Comparison of ENCODE assay signal across 8 cellular contexts in genomic region chr14:24094839-24095195, GRCh38. TPM values are rescaled to one million over a fixed set of nuclear protein-coding genes. Genes with fewer than 3 reads are reported as not detected.
DNase-seq lines count a peak whose midpoint lies in the region; ATAC-seq, FAIRE-seq and TF ChIP-seq lines count a peak whose summit lies in the region.

No MANE protein-coding gene starts in this region.

- peak overlapping the region; percentile 85 for H2AFZ ChIP-seq in DND-41 (ENCODE audit: low read depth, low read length)

- H3K4me2 ChIP-seq in DND-41 (ENCODE audit: insufficient read depth, low read length), result peak overlapping the region; percentile 77

- H3K36me3 Mint-ChIP-seq in mesothelial cell of epicardium, result no peaks in the 10 kb centered on the region

- H3K27me3 ChIP-seq in DND-41 (ENCODE audit: insufficient read depth, low read length, poor library complexity) (no peaks in the 10 kb centered on the region), MG63 (no peaks in the 10 kb centered on the region), bronchial epithelial cell (ENCODE audit: control insufficient read depth, insufficient read depth, low read length) (no peaks in the 10 kb centered on the region)

- H3K27ac ChIP-seq in DND-41 (ENCODE audit: low read length), result peak overlapping the region; percentile 94

- H3K36me3 ChIP-seq in DND-41 (ENCODE audit: insufficient read depth, low read length), result peaks cover 28% of the 10 kb centered on the region
- no peaks in the 10 kb centered on the region; the same call in 1 of the 2 replicates for H3K36me3 ChIP-seq in MG63
- H3K36me3 ChIP-seq in bronchial epithelial cell (ENCODE audit: control insufficient read depth, insufficient read depth, low read length), result peaks cover 34% of the 10 kb centered on the region

- H3K79me2 ChIP-seq in DND-41 (ENCODE audit: insufficient read depth, low read length), result peaks cover 22% of the 10 kb centered on the region

- no peak for TF ChIP-seq CTCF in DND-41 (IDR thresholded peaks at IDR 0.05; ENCODE audit: borderline replicate concordance, extremely low read depth, low read length, poor library complexity, severe bottlenecking)
- no peak for TF ChIP-seq CTCF in bronchial epithelial cell (IDR thresholded peaks at IDR 0.05; ENCODE audit: insufficient read depth, low read length, severe bottlenecking)
- no peak for TF ChIP-seq CTCF in mesothelial cell of epicardium (IDR thresholded peaks at IDR 0.05; ENCODE audit: unreplicated experiment)
- no peak for TF ChIP-seq CTCF in GM10248 (IDR thresholded peaks at IDR 0.05; ENCODE audit: control extremely low read depth, extremely low read depth, low read depth, missing control alignments)

- no peaks in the 10 kb centered on the region for H3K9me3 Mint-ChIP-seq in mesothelial cell of epicardium

- CTCF ChIA-PET in GM10248 (lab: Yijun Ruan, JAX), result interaction anchor here (0.8 to 13.9 kb wide), 11 partner anchors 10 to 337 kb away, joined by 3 to 246 read pairs (median 3); partner anchors contain the start of genes CARMIL3, DCAF11, EMC9 and MDP1

- H3K4me1 ChIP-seq in DND-41 (ENCODE audit: insufficient read depth, low read length), result peaks cover 30% of the 10 kb centered on the region

- peak overlapping the region; percentile 95 for H3K9ac ChIP-seq in DND-41 (ENCODE audit: low read depth, low read length)

- H3K9me3 ChIP-seq in DND-41 (ENCODE audit: insufficient read depth, low read length, severe bottlenecking) (no peaks in the 10 kb centered on the region), MG63 (no peaks in the 10 kb centered on the region)

- no peaks in the 10 kb centered on the region for H3K27me3 Mint-ChIP-seq in mesothelial cell of epicardium (ENCODE audit: low read depth)

- peaks cover 22% of the 10 kb centered on the region for H3K4me1 Mint-ChIP-seq in mesothelial cell of epicardium

- peak overlapping the region; percentile 81 for H3K4me3 Mint-ChIP-seq in mesothelial cell of epicardium

- H3K27ac Mint-ChIP-seq in mesothelial cell of epicardium, result peak overlapping the region; percentile 75

- no peaks in the 10 kb centered on the region for H4K20me1 ChIP-seq in DND-41 (ENCODE audit: insufficient read depth, low read length)

- DNase-seq in DND-41 (no peak), MG63 (no peak), bronchial epithelial cell (ENCODE audit: low read depth) (no peak), mesothelial cell of epicardium (ENCODE audit: low spot score in 2 of 2, unreplicated experiment in 2 of 2) (no peak), GM10248 (ENCODE audit: extremely low spot score) (no peak), NCI-H1436 (lab: John Stamatoyannopoulos, UW) (no peak)

- no peak for FAIRE-seq in bronchial epithelial cell (lab: Jason Lieb, UNC)

- ATAC-seq in DND-41 (ENCODE audit: insufficient read depth, low read depth) (peak; percentile 3), GM21529 (IDR thresholded peaks at IDR 0.05; ENCODE audit: unreplicated experiment) (no peak), HG02884 (IDR thresholded peaks at IDR 0.05; ENCODE audit: unreplicated experiment) (no peak)

- H3K4me3 ChIP-seq in DND-41 (ENCODE audit: low read depth in 1 of 2, low read length in 2 of 2) (peak overlapping the region; percentile 67 to 75), MG63 (peak overlapping the region; percentile 90), bronchial epithelial cell (ENCODE audit: low read depth, low read length) (peak overlapping the region; percentile 94)

- POLR2A ChIA-PET in GM10248 (lab: Yijun Ruan, JAX), result interaction anchor here (0.8 to 2.7 kb wide), 7 partner anchors 9 to 66 kb away, joined by 3 to 29 read pairs (median 5); partner anchors contain the start of genes DCAF11, EMC9, IRF9 and NRL

RNA-seq across cellular contexts. Expression of gene PCK2, which starts 0.7 kb away (rescaled TPM):
- total RNA-seq in MG63 (2014; rRNA removed; shearing (Covaris generic); ENCODE audit: low replicate concordance), result 6.7 and 27.5 TPM in 2 replicates
- total RNA-seq in bronchial epithelial cell (84.8 and 223 TPM in 2 replicates), mesothelial cell of epicardium (18.9 to 22.2 TPM (median 20.6 TPM) in 3 replicates)

RNA-seq across cellular contexts. Expression of gene DCAF11, which starts 19.8 kb away (rescaled TPM):
- total RNA-seq in MG63 (2014; rRNA removed; shearing (Covaris generic); ENCODE audit: low replicate concordance), result 22.7 and 64.7 TPM in 2 replicates
- 70.5 and 83.5 TPM in 2 replicates for total RNA-seq in bronchial epithelial cell
- 62.3 to 71.1 TPM (median 63.7 TPM) in 3 replicates for total RNA-seq in mesothelial cell of epicardium

RNA-seq across cellular contexts. Expression of gene NRL, which starts 19.9 kb away (rescaled TPM):
- 1.9 and 4.9 TPM in 2 replicates for total RNA-seq in MG63 (2014; rRNA removed; shearing (Covaris generic); ENCODE audit: low replicate concordance)
- total RNA-seq in bronchial epithelial cell (0.64 and 0.79 TPM in 2 replicates), mesothelial cell of epicardium (1.5 to 2.0 TPM (median 1.8 TPM) in 3 replicates)

RNA-seq across cellular contexts. Expression of gene CPNE6, which starts 23.5 kb away (rescaled TPM):
- total RNA-seq in MG63 (2014; rRNA removed; shearing (Covaris generic); ENCODE audit: low replicate concordance), result not detected in 2 replicates
- total RNA-seq in bronchial epithelial cell (not detected in 2 replicates), mesothelial cell of epicardium (not detected in 3 replicates)

RNA-seq across cellular contexts. Expression of gene FITM1, which starts 35.6 kb away (rescaled TPM):
- total RNA-seq in MG63 (2014; rRNA removed; shearing (Covaris generic); ENCODE audit: low replicate concordance), result 0.79 TPM in 1 of 2 replicates, not detected in the other
- 0.51 TPM in 1 of 2 replicates, not detected in the other for total RNA-seq in bronchial epithelial cell
- total RNA-seq in mesothelial cell of epicardium, result 0.75 to 1.5 TPM (median 1.0 TPM) in 3 replicates
